Comparison of ENCODE assay signal across 11 cellular contexts in the genomic region with DNA sequence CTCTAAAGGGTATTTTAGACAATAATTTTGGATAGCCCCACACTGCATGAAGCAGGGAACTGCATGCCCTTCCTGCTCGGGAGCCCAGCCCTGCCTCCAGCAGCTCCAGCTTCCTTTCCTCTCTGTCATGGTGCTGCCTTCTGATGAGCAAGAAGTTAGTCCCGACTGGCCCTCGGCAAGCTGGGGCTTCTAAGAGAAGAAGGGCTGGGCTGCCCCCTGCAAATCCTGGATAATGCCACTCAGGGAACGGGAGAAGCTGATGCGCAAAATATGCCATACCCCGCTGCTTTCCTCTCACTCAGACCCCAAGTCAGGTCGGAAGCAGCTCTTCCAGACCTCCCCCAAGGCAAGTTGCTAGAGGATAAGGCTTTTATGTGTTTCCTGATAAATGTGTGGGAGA.
DNase-seq lines count a peak whose midpoint lies in the region; ATAC-seq, FAIRE-seq and TF ChIP-seq lines count a peak whose summit lies in the region.
"Had no signal": no experiment of that assay in that cellular context is flagged by ENCODE, and none has a peak within 500 bp of the region (broad histone marks: within the 10 kb centered on the region; RNA-seq: fewer than 3 reads in every experiment).

No MANE protein-coding gene starts in this region.

- TF ChIP-seq CTCF in DOHH2 (IDR thresholded peaks at IDR 0.05; ENCODE audit: low read depth, low read length, poor library complexity, severe bottlenecking) (no peak), GM12878 (IDR thresholded peaks at IDR 0.05 in 2 of 3, conservative IDR thresholded peaks at IDR 0.05 in 1 of 3; ENCODE audit: control insufficient read depth in 2 of 3, extremely low read depth in 1 of 3, insufficient read depth in 1 of 3, low read depth in 3 of 3, low read length in 3 of 3) (no peak), neural progenitor cell (IDR thresholded peaks at IDR 0.05) (no peak), WTC11 (IDR thresholded peaks at IDR 0.05) (no peak)

- SMC1A ChIA-PET in GM12878 (lab: Charles Lee; ENCODE audit: uncharacterized antibody, unreplicated experiment), result interaction anchor here (0.5 to 11.2 kb wide), 30 partner anchors 10 to 542 kb away, joined by 3 to 200 read pairs (median 6); no protein-coding TSS in a partner anchor

- peaks cover 52% of the 10 kb centered on the region for H3K36me3 Mint-ChIP-seq in natural killer cell treated with Interleukin-12 subunit alpha and Interleukin-12 subunit beta and Interleukin-15 and Interleukin-18, amount 100 ng/mL, for 72 hours
- peaks cover 3% of the 10 kb centered on the region for H3K36me3 Mint-ChIP-seq in neural progenitor cell
- no peaks in the 10 kb centered on the region for H3K36me3 Mint-ChIP-seq in WTC11

- TF ChIP-seq RAD21 in GM12878 (IDR thresholded peaks at IDR 0.05; ENCODE audit: insufficient read depth, low read depth, low read length), result no peak

- TF ChIP-seq EP300 in GM12878 (IDR thresholded peaks at IDR 0.05; ENCODE audit: borderline replicate concordance in 1 of 2, control insufficient read depth in 1 of 2, low read depth in 2 of 2, low read length in 2 of 2), result no peak

- no peak for TF ChIP-seq POLR2A in GM12878 (IDR thresholded peaks at IDR 0.05; ENCODE audit: low read depth, low read length)

- peak overlapping the region; percentile 95 to 97 for H3K27ac Mint-ChIP-seq in natural killer cell treated with Interleukin-12 subunit alpha and Interleukin-12 subunit beta and Interleukin-15 and Interleukin-18, amount 100 ng/mL, for 72 hours
- H3K27ac Mint-ChIP-seq in neural progenitor cell, result no peak overlapping the region
- no peak overlapping the region for H3K27ac Mint-ChIP-seq in WTC11

- H3K4me2 ChIP-seq in DOHH2 (ENCODE audit: low read length) (peak overlapping the region; percentile 81), Karpas-422 (ENCODE audit: low read depth, low read length, poor library complexity, severe bottlenecking) (peak overlapping the region; percentile 60), GM12878 (ENCODE audit: control insufficient read depth, insufficient read depth) (peak overlapping the region; percentile 78), neural progenitor cell (no peak overlapping the region)

- RAD21 ChIA-PET in GM12878 (lab: Charles Lee; ENCODE audit: unreplicated experiment), result interaction anchor here (0.9 to 7.4 kb wide), 24 partner anchors 10 to 540 kb away, joined by 3 to 144 read pairs (median 9); no protein-coding TSS in a partner anchor

- WGBS in GM12878 (ENCODE audit: insufficient coverage, insufficient replicate concordance, low lambda C conversion rate, missing lambda C conversion rate), result 78% methylated on average over 7 of the region's 7 CpGs

- no peak for DNase-seq in Karpas-422
- DNase-seq in GM12878 (ENCODE audit: low read depth, low spot score), result no peak
- no peak for DNase-seq in natural killer cell treated with Interleukin-12 subunit alpha and Interleukin-12 subunit beta and Interleukin-15 and Interleukin-18, amount 100 ng/mL, for 72 hours (ENCODE audit: low spot score)
- no peak for DNase-seq in neural progenitor cell (ENCODE audit: low spot score)
- no peak for DNase-seq in WTC11 (ENCODE audit: low spot score)

- H3K9me2 ChIP-seq in DOHH2 (replicated peaks; ENCODE audit: control insufficient read depth, low read length) (no peaks in the 10 kb centered on the region), Karpas-422 (replicated peaks; ENCODE audit: insufficient read depth, low read length) (no peaks in the 10 kb centered on the region)

- POLR2A ChIA-PET in GM12878 (lab: Charles Lee), result interaction anchor here (1.0 to 1.7 kb wide), 6 partner anchors 26 to 444 kb away, joined by 3 to 4 read pairs (median 4); no protein-coding TSS in a partner anchor
- POLR2A ChIA-PET in WTC11 (lab: Charles Lee), result no interaction called here

- H3K27ac ChIP-seq in DOHH2 (ENCODE audit: low read depth, low read length), result peak overlapping the region; percentile 43
- no peak overlapping the region for H3K27ac ChIP-seq in Karpas-422 (ENCODE audit: low read length)
- H3K27ac ChIP-seq in GM12878 (ENCODE audit: control insufficient read depth, insufficient read depth), result no peak overlapping the region; the same call in none of the 2 replicates
- H3K27ac ChIP-seq in neural progenitor cell, result no peak overlapping the region

- in situ Hi-C loops in GM12878 (cut with MboI), result loop anchor here (5.0 to 25.0 kb wide), 2 partner anchors 171 to 336 kb away; no protein-coding TSS in a partner anchor

- H3K9me3 Mint-ChIP-seq in natural killer cell treated with Interleukin-12 subunit alpha and Interleukin-12 subunit beta and Interleukin-15 and Interleukin-18, amount 100 ng/mL, for 72 hours, result peaks cover 10% of the 10 kb centered on the region
- H3K9me3 Mint-ChIP-seq in neural progenitor cell (no peaks in the 10 kb centered on the region), WTC11 (no peaks in the 10 kb centered on the region)

- H3K9me3 ChIP-seq in DOHH2 (ENCODE audit: control insufficient read depth, insufficient read depth, low read length), result no peaks in the 10 kb centered on the region
- no peaks in the 10 kb centered on the region for H3K9me3 ChIP-seq in Karpas-422 (ENCODE audit: low read length)
- no peaks in the 10 kb centered on the region for H3K9me3 ChIP-seq in GM12878 (replicated peaks; ENCODE audit: control insufficient read depth, insufficient read depth, low read length)
- no peaks in the 10 kb centered on the region for H3K9me3 ChIP-seq in neural progenitor cell (ENCODE audit: low read depth)
- H3K9me3 ChIP-seq: thoracic aorta had no signal

- H3K79me2 ChIP-seq in DOHH2 (ENCODE audit: control insufficient read depth, low read length), result peaks cover 11% of the 10 kb centered on the region
- no peaks in the 10 kb centered on the region for H3K79me2 ChIP-seq in Karpas-422 (ENCODE audit: low read length)
- H3K79me2 ChIP-seq in GM12878 (ENCODE audit: control insufficient read depth, insufficient read depth, low read length), result peaks cover 4% of the 10 kb centered on the region
- no peaks in the 10 kb centered on the region for H3K79me2 ChIP-seq in neural progenitor cell (ENCODE audit: low read depth)

- intact Hi-C loops in GM12878 (cut with micrococcal nuclease; ENCODE audit: unreplicated experiment), result loop anchor here (5.0 kb wide), 1 partner anchor 321 kb away; no protein-coding TSS in a partner anchor

- no peaks in the 10 kb centered on the region for H3K27me3 ChIP-seq in DOHH2 (ENCODE audit: control insufficient read depth, low read length)
- H3K27me3 ChIP-seq in Karpas-422 (ENCODE audit: low read length), result no peaks in the 10 kb centered on the region
- H3K27me3 ChIP-seq in GM12878 (replicated peaks in 1 of 2; ENCODE audit: control insufficient read depth in 2 of 2, insufficient read depth in 2 of 2, low read length in 1 of 2), result no peaks in the 10 kb centered on the region
- no peaks in the 10 kb centered on the region for H3K27me3 ChIP-seq in neural progenitor cell

- H2AFZ ChIP-seq in Karpas-422 (ENCODE audit: low read length), result no peak overlapping the region
- H2AFZ ChIP-seq in GM12878 (ENCODE audit: control insufficient read depth, low read depth, low read length), result no peak overlapping the region
- H2AFZ ChIP-seq in neural progenitor cell (replicated peaks), result no peak overlapping the region

- CTCF ChIA-PET in GM12878 (lab: Yijun Ruan, JAX) (interaction anchor here (0.6 to 10.0 kb wide), 38 partner anchors 10 to 564 kb away, joined by 3 to 195 read pairs (median 5); no protein-coding TSS in a partner anchor), WTC11 (lab: Charles Lee) (interaction anchor here (0.8 to 5.1 kb wide), 13 partner anchors 11 to 540 kb away, joined by 3 to 49 read pairs (median 4); no protein-coding TSS in a partner anchor)

- no peak for FAIRE-seq in GM12878 (lab: Jason Lieb, UNC)
- FAIRE-seq: TTC549 had no signal

- H3K4me1 Mint-ChIP-seq in natural killer cell treated with Interleukin-12 subunit alpha and Interleukin-12 subunit beta and Interleukin-15 and Interleukin-18, amount 100 ng/mL, for 72 hours (ENCODE audit: low read depth in 2 of 2), result peaks cover 84 to 95% of the 10 kb centered on the region in 2 donors
- H3K4me1 Mint-ChIP-seq in neural progenitor cell, result peaks cover 9% of the 10 kb centered on the region
- H3K4me1 Mint-ChIP-seq in WTC11, result peaks cover 10% of the 10 kb centered on the region

- H4K20me1 ChIP-seq in DOHH2 (ENCODE audit: control insufficient read depth, insufficient read depth, low read depth, low read length) (no peaks in the 10 kb centered on the region), Karpas-422 (ENCODE audit: insufficient read depth, low read depth, low read length) (no peaks in the 10 kb centered on the region), GM12878 (ENCODE audit: control insufficient read depth, insufficient read depth) (no peaks in the 10 kb centered on the region), neural progenitor cell (ENCODE audit: low read depth) (no peaks in the 10 kb centered on the region)

- ATAC-seq in GM12878, result no peak
- no peak for ATAC-seq in natural killer cell treated with Interleukin-12 subunit alpha and Interleukin-12 subunit beta and Interleukin-15 and Interleukin-18, amount 100 ng/mL, for 72 hours
- no peak for ATAC-seq in HG02852 (IDR thresholded peaks at IDR 0.05; ENCODE audit: unreplicated experiment)
- ATAC-seq in GM21723 (IDR thresholded peaks at IDR 0.05; ENCODE audit: unreplicated experiment), result no peak
- no peak for ATAC-seq in WTC11

- H3K4me3 ChIP-seq in DOHH2 (ENCODE audit: low read length) (peak overlapping the region; percentile 62), Karpas-422 (ENCODE audit: low read length) (peak overlapping the region; percentile 44; the same call in 1 of the 2 replicates), GM12878 (peak overlapping the region; percentile 53; the same call in 1 of the 2 replicates), neural progenitor cell (no peak overlapping the region)
- H3K4me3 ChIP-seq: lung had no signal

- H3K36me3 ChIP-seq in DOHH2 (ENCODE audit: control insufficient read depth, low read length) (no peaks in the 10 kb centered on the region), Karpas-422 (ENCODE audit: insufficient read depth, low read length) (no peaks in the 10 kb centered on the region), GM12878 (ENCODE audit: control insufficient read depth in 2 of 2, insufficient read depth in 2 of 2, low read length in 1 of 2) (no peaks in the 10 kb centered on the region), neural progenitor cell (no peaks in the 10 kb centered on the region)
- H3K36me3 ChIP-seq: thoracic aorta had no signal

- H3K4me1 ChIP-seq in DOHH2 (ENCODE audit: control insufficient read depth, low read length) (peaks cover 53% of the 10 kb centered on the region), Karpas-422 (ENCODE audit: low read length) (peaks cover 35% of the 10 kb centered on the region), GM12878 (ENCODE audit: control insufficient read depth, insufficient read depth, low read length) (peaks cover 25% of the 10 kb centered on the region), neural progenitor cell (no peaks in the 10 kb centered on the region)

- H3K9ac ChIP-seq in Karpas-422 (ENCODE audit: low read length) (peak overlapping the region; percentile 45), GM12878 (ENCODE audit: control insufficient read depth, insufficient read depth, low read length) (peak overlapping the region; percentile 29; the same call in 1 of the 2 replicates), neural progenitor cell (no peak overlapping the region)

- no peaks in the 10 kb centered on the region for H3K27me3 Mint-ChIP-seq in natural killer cell treated with Interleukin-12 subunit alpha and Interleukin-12 subunit beta and Interleukin-15 and Interleukin-18, amount 100 ng/mL, for 72 hours
- H3K27me3 Mint-ChIP-seq in neural progenitor cell (ENCODE audit: insufficient read depth, low read depth) (peaks cover 5% of the 10 kb centered on the region), WTC11 (ENCODE audit: low read depth) (no peaks in the 10 kb centered on the region)

- no TSS peak for BruUV-seq in GM12878 (replicated peaks; lab: Mats Ljungman, UMichigan)

- H3K4me3 Mint-ChIP-seq in natural killer cell treated with Interleukin-12 subunit alpha and Interleukin-12 subunit beta and Interleukin-15 and Interleukin-18, amount 100 ng/mL, for 72 hours, result peak overlapping the region; percentile 95
- no peak overlapping the region for H3K4me3 Mint-ChIP-seq in neural progenitor cell
- H3K4me3 Mint-ChIP-seq in WTC11, result no peak overlapping the region

- no peaks in the 10 kb centered on the region for H3F3A ChIP-seq in DOHH2 (ENCODE audit: control insufficient read depth, insufficient read depth)
- no peaks in the 10 kb centered on the region for H3F3A ChIP-seq in neural progenitor cell (ENCODE audit: low read depth)

Comparison
In these comparisons a context has a peak if more than half of its experiments do, and no peak if none do; other contexts are left out.
1. H3K27ac Mint-ChIP-seq: peak in natural killer cell treated with Interleukin-12 subunit alpha and Interleukin-12 subunit beta and Interleukin-15 and Interleukin-18, amount 100 ng/mL, for 72 hours (2 of 2); none in neural progenitor cell (single experiment) and WTC11 (single experiment).